ENCODE assay signal across 1 cellular context in genomic region chr18:2971741-2972552, GRCh38.
TF ChIP-seq lines count a peak whose summit lies in the region.

No MANE protein-coding gene starts in this region.

TF ChIP-seq in GM12878, 131 proteins besides CTCF, POLR2A, EP300 and RAD21 (continued from another document):
- TF ChIP-seq RELA (IDR thresholded peaks at IDR 0.05; ENCODE audit: borderline replicate concordance, partially characterized antibody) (no peak), MEF2A (IDR thresholded peaks at IDR 0.05; ENCODE audit: insufficient read depth, low read depth, low read length) (peak; percentile 86), NR2F1 (conservative IDR thresholded peaks at IDR 0.05) (peak; percentile 54), PKNOX1 (IDR thresholded peaks at IDR 0.05) (peak; percentile 85), SREBF2 (IDR thresholded peaks at IDR 0.05; ENCODE audit: low read length) (no peak), TAF1 (IDR thresholded peaks at IDR 0.05; ENCODE audit: borderline replicate concordance, low read depth, low read length) (peak; percentile 99), ASH2L (IDR thresholded peaks at IDR 0.05; ENCODE audit: borderline replicate concordance, low read depth) (peak; percentile 37; the same call in 1 of the 2 replicates), CREM (IDR thresholded peaks at IDR 0.05; ENCODE audit: low read depth) (peak; percentile 70), RFX5 (IDR thresholded peaks at IDR 0.05; ENCODE audit: low read depth, low read length) (no peak), SMAD1 (IDR thresholded peaks at IDR 0.05; ENCODE audit: low read depth, partially characterized antibody) (peak; percentile 70), MEF2B (IDR thresholded peaks at IDR 0.05; ENCODE audit: partially characterized antibody, poor library complexity, severe bottlenecking) (peak; percentile 81), ATF7 (IDR thresholded peaks at IDR 0.05; ENCODE audit: low read depth) (peak; percentile 79), RUNX3 (IDR thresholded peaks at IDR 0.05; ENCODE audit: low read length) (peak; percentile 84), ETV6 (conservative IDR thresholded peaks at IDR 0.05 in 1 of 2, IDR thresholded peaks at IDR 0.05 in 1 of 2; ENCODE audit: borderline replicate concordance in 1 of 2, low read depth in 1 of 2) (0 out of 4 replicates have a peak, but pooled peaks of 1 of the 2 experiments have one; percentile 39), CBX5 (IDR thresholded peaks at IDR 0.05; ENCODE audit: low read depth) (0 out of 2 replicates have a peak, but pooled peaks have one; percentile 46), SIX5 (IDR thresholded peaks at IDR 0.05; ENCODE audit: low read depth, low read length, severe bottlenecking) (no peak), EED (IDR thresholded peaks at IDR 0.05; ENCODE audit: low read depth) (peak; percentile 62)
- TF ChIP-seq, protein P1, sequence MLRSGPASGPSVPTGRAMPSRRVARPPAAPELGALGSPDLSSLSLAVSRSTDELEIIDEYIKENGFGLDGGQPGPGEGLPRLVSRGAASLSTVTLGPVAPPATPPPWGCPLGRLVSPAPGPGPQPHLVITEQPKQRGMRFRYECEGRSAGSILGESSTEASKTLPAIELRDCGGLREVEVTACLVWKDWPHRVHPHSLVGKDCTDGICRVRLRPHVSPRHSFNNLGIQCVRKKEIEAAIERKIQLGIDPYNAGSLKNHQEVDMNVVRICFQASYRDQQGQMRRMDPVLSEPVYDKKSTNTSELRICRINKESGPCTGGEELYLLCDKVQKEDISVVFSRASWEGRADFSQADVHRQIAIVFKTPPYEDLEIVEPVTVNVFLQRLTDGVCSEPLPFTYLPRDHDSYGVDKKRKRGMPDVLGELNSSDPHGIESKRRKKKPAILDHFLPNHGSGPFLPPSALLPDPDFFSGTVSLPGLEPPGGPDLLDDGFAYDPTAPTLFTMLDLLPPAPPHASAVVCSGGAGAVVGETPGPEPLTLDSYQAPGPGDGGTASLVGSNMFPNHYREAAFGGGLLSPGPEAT (IDR thresholded peaks at IDR 0.05; ENCODE audit: low read depth): peak; percentile 63; the same call in 1 of the 2 replicates
